11 cellular contexts compared by ENCODE assay signal in the genomic region with DNA sequence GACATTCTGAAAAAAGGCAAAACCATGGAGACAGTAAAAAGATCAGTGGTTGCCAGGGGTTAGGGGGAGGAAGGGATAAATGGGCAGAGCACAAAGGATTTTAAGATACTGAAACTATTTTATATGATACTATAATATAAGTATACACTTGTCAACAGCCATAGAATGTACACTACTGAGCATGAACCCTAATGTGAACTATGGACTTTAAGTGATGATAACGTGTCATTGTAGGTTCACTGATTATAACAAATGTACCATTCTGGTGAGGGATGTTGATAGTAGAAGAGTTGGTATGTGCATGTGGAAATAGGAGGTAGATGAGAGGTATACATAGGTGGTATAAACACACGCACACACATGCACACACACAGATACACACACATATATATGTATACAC.
"Had no signal": no experiment of that assay in that cellular context is flagged by ENCODE, and none has a peak within 500 bp of the region (broad histone marks: within the 10 kb centered on the region; RNA-seq: fewer than 3 reads in every experiment).

No MANE protein-coding gene starts in this region.

- FAIRE-seq: H1, H54 had no signal

- H3K4me3 ChIP-seq: GM23248, GM23338, HAP-1 had no signal

- DNase-seq: GM23248, GOT3, H7, H9, HCEC 1CT, HFFc6 had no signal

- H3K9me3 ChIP-seq: HAP-1 had no signal

- H3K4me1 ChIP-seq: HAP-1 had no signal

- ATAC-seq: GM23338, HCT116 had no signal

- H3K27ac ChIP-seq: GM23248 had no signal

- H3K36me3 ChIP-seq: HAP-1 had no signal
